20 cellular contexts compared by ENCODE assay signal in the genomic region with DNA sequence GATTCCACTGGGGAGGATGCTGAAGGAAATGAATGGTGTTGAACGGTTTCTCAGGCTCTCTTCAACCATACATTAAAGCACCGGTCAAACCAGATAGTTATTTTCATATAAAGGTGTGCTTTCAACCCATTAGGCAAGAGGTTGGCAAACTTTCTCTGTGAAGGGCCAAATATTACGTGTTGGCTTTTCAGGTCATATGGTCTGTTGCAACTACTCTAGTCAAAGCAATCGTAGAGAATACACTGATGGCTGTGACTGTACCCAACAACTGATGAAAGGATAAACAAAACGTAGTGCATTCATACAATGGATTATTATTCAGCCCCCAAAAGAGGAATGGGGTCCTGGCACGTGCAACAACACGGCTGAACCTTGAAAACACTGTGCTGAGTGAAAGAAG. TPM values are rescaled to one million over a fixed set of nuclear protein-coding genes. Genes with fewer than 3 reads are reported as not detected.
"Had no signal": no experiment of that assay in that cellular context is flagged by ENCODE, and none has a peak within 500 bp of the region (broad histone marks: within the 10 kb centered on the region; RNA-seq: fewer than 3 reads in every experiment).

No MANE protein-coding gene starts in this region.

- H3K9me3 ChIP-seq: adrenal gland, body of pancreas, colonic mucosa, esophagus muscularis mucosa, gastrocnemius medialis had no signal

- H3K4me1 ChIP-seq: foreskin keratinocyte had no signal

- ATAC-seq: body of pancreas, gastrocnemius medialis had no signal

- DNase-seq: activated naive CD4-positive, alpha-beta T cell treated with anti-CD3 and anti-CD28 coated beads for 36 hours; cerebellar nuclear complex; gastrocnemius medialis had no signal

- H3K36me3 ChIP-seq: colonic mucosa had no signal

- H3K27me3 ChIP-seq: adrenal gland, body of pancreas, colonic mucosa, esophagus muscularis mucosa, foreskin keratinocyte, gastrocnemius medialis had no signal

- H3K27ac ChIP-seq: body of pancreas, colonic mucosa, esophagus muscularis mucosa, foreskin keratinocyte, gastrocnemius medialis had no signal

- H3K4me3 Mint-ChIP-seq: activated CD4-positive, alpha-beta memory T cell treated with anti-CD3 and anti-CD28 coated beads for 36 hours; activated CD4-positive, alpha-beta T cell treated with anti-CD3 and anti-CD28 coated beads for 36 hours; activated CD4-positive, alpha-beta T cell treated with anti-CD3 and anti-CD28 coated beads, Interleukin-2, amount 10 ng/mL, durations not matched to agents 24 days and 14 days; activated CD8-positive, alpha-beta memory T cell treated with anti-CD3 and anti-CD28 coated beads, Interleukin-2, amount 10 ng/mL, durations not matched to agents 7 days and 5 days; activated CD8-positive, alpha-beta T cell treated with anti-CD3 and anti-CD28 coated beads, Interleukin-2, amount 10 ng/mL, durations not matched to agents 7 days and 5 days; activated naive CD4-positive, alpha-beta T cell treated with anti-CD3 and anti-CD28 coated beads for 36 hours; activated naive CD4-positive, alpha-beta T cell treated with anti-CD3 and anti-CD28 coated beads, Interleukin-2, amount 50 U/mL, for 24 hours; activated naive CD8-positive, alpha-beta T cell treated with anti-CD3 and anti-CD28 coated beads for 36 hours; activated naive CD8-positive, alpha-beta T cell treated with anti-CD3 and anti-CD28 coated beads, Interleukin-2, amount 50 U/mL, for 24 hours; activated T-helper 1 cell treated with anti-CD3 and anti-CD28 coated beads, Interleukin-12 subunit alpha, Interleukin-12 subunit beta, Interleukin-2, Interleukin-4 antibody, amounts not matched to agents 30 ng/mL and 10 ng/mL and 1 ng/mL, durations not matched to agents 14 hours and 24 hours and 36 hours; endodermal cell had no signal

- H3K9me3 Mint-ChIP-seq: activated CD4-positive, alpha-beta memory T cell treated with anti-CD3 and anti-CD28 coated beads for 36 hours; activated naive CD4-positive, alpha-beta T cell treated with anti-CD3 and anti-CD28 coated beads for 36 hours; activated naive CD4-positive, alpha-beta T cell treated with anti-CD3 and anti-CD28 coated beads, Interleukin-2, amount 50 U/mL, for 24 hours; activated T-helper 1 cell treated with anti-CD3 and anti-CD28 coated beads, Interleukin-12 subunit alpha, Interleukin-12 subunit beta, Interleukin-2, Interleukin-4 antibody, amounts not matched to agents 30 ng/mL and 10 ng/mL and 1 ng/mL, durations not matched to agents 14 hours and 24 hours and 36 hours had no signal

- H3K27me3 Mint-ChIP-seq: activated CD4-positive, alpha-beta memory T cell treated with anti-CD3 and anti-CD28 coated beads for 36 hours; activated CD4-positive, alpha-beta T cell treated with anti-CD3 and anti-CD28 coated beads for 36 hours; activated CD4-positive, alpha-beta T cell treated with anti-CD3 and anti-CD28 coated beads, Interleukin-2, amount 10 ng/mL, durations not matched to agents 24 days and 14 days; activated CD8-positive, alpha-beta memory T cell treated with anti-CD3 and anti-CD28 coated beads, Interleukin-2, amount 10 ng/mL, durations not matched to agents 7 days and 5 days; activated naive CD4-positive, alpha-beta T cell treated with anti-CD3 and anti-CD28 coated beads, Interleukin-2, amount 50 U/mL, for 24 hours; activated naive CD8-positive, alpha-beta T cell treated with anti-CD3 and anti-CD28 coated beads for 36 hours; activated naive CD8-positive, alpha-beta T cell treated with anti-CD3 and anti-CD28 coated beads, Interleukin-2, amount 50 U/mL, for 24 hours had no signal

- H3K4me3 ChIP-seq: adrenal gland, body of pancreas, colonic mucosa, esophagus muscularis mucosa, gastrocnemius medialis had no signal

- H3K27ac Mint-ChIP-seq: activated CD4-positive, alpha-beta memory T cell treated with anti-CD3 and anti-CD28 coated beads for 36 hours; activated CD4-positive, alpha-beta T cell treated with anti-CD3 and anti-CD28 coated beads for 36 hours; activated CD4-positive, alpha-beta T cell treated with anti-CD3 and anti-CD28 coated beads, Interleukin-2, amount 10 ng/mL, durations not matched to agents 24 days and 14 days; activated CD8-positive, alpha-beta memory T cell treated with anti-CD3 and anti-CD28 coated beads, Interleukin-2, amount 10 ng/mL, durations not matched to agents 7 days and 5 days; activated CD8-positive, alpha-beta T cell treated with anti-CD3 and anti-CD28 coated beads, Interleukin-2, amount 10 ng/mL, durations not matched to agents 7 days and 5 days; activated naive CD4-positive, alpha-beta T cell treated with anti-CD3 and anti-CD28 coated beads for 36 hours; activated naive CD4-positive, alpha-beta T cell treated with anti-CD3 and anti-CD28 coated beads, Interleukin-2, amount 50 U/mL, for 24 hours; activated naive CD8-positive, alpha-beta T cell treated with anti-CD3 and anti-CD28 coated beads for 36 hours; activated naive CD8-positive, alpha-beta T cell treated with anti-CD3 and anti-CD28 coated beads, Interleukin-2, amount 50 U/mL, for 24 hours; activated T-helper 1 cell treated with anti-CD3 and anti-CD28 coated beads, Interleukin-12 subunit alpha, Interleukin-12 subunit beta, Interleukin-2, Interleukin-4 antibody, amounts not matched to agents 30 ng/mL and 10 ng/mL and 1 ng/mL, durations not matched to agents 14 hours and 24 hours and 36 hours; activated T-helper 2 cell treated with anti-CD3 and anti-CD28 coated beads, Interferon-gamma antibody, Interleukin-2, Interleukin-4, amounts not matched to agents 10 μg/mL and 5 μg/mL and 100 μg/mL, durations not matched to agents 14 hours and 24 hours and 36 hours; endodermal cell had no signal

RNA-seq across cellular contexts. Expression of gene EDDM13, which starts 36.2 kb away (rescaled TPM):
- total RNA-seq: activated CD4-positive, alpha-beta memory T cell treated with anti-CD3 and anti-CD28 coated beads for 36 hours; aorta; body of pancreas; colonic mucosa; endodermal cell; gastrocnemius medialis had no signal
